Comparison of ENCODE assay signal across 16 cellular contexts in the genomic region with DNA sequence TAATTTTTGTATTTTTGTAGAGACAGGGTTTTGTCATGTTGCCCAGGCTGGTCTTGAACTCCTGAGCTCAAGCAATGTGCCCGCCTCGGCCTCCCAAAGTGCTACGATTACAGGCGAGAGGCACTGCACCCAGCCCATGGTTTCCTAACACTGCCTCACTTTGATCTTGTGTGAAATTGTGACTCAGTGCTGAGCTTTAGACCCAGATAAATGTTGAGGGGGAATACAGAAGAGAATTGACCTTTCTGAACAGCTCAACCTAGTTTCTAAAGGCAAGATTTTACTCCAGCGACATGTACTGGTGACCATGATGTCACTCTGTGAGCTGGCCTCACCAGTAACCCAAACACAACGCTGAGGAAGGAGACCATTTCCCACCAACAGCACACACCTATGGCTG.
DNase-seq lines count a peak whose midpoint lies in the region; ATAC-seq, FAIRE-seq and TF ChIP-seq lines count a peak whose summit lies in the region.
"Had no signal": no experiment of that assay in that cellular context is flagged by ENCODE, and none has a peak within 500 bp of the region (broad histone marks: within the 10 kb centered on the region; RNA-seq: fewer than 3 reads in every experiment).

No MANE protein-coding gene starts in this region.

- WGBS in HepG2 (ENCODE audit: low lambda C conversion rate), result 9% methylated on average over 5 of the region's 6 CpGs
- WGBS in right lobe of liver (ENCODE audit: insufficient coverage, low coverage, low lambda C conversion rate, missing lambda C conversion rate), result 65% methylated on average over 2 of the region's 6 CpGs
- 80 to 90% methylated on average over 6 of the region's 6 CpGs for WGBS in sigmoid colon, 2 donors

- ATAC-seq in HepG2 (peak; percentile 93), right lobe of liver (no peak)
- peak; percentile 80 for ATAC-seq in activated T-helper 17 cell treated with anti-CD3 and anti-CD28 coated beads, Interleukin-2, amount 50 U/mL, for 72 hours (replicated peaks)
- ATAC-seq in effector memory CD8-positive, alpha-beta T cell (replicated peaks), result no peak

- no peak overlapping the region for H3K4me3 ChIP-seq in HepG2 (replicated peaks in 1 of 3; ENCODE audit: insufficient read depth in 1 of 3, low read depth in 2 of 3, low read length in 3 of 3)
- no peak overlapping the region for H3K4me3 ChIP-seq in right lobe of liver
- no peak overlapping the region for H3K4me3 ChIP-seq in sigmoid colon
- H3K4me3 ChIP-seq: PC-9 had no signal

- H3K27me3 ChIP-seq in HepG2 (ENCODE audit: control insufficient read depth in 1 of 2, insufficient read depth in 2 of 2, low read length in 2 of 2) (no peaks in the 10 kb centered on the region), right lobe of liver (no peaks in the 10 kb centered on the region), sigmoid colon (no peaks in the 10 kb centered on the region)

- H3K9me3 ChIP-seq in HepG2 (ENCODE audit: low read length) (no peaks in the 10 kb centered on the region), right lobe of liver (no peaks in the 10 kb centered on the region), sigmoid colon (no peaks in the 10 kb centered on the region)

- no peaks in the 10 kb centered on the region for H3K79me2 ChIP-seq in HepG2 (ENCODE audit: insufficient read depth, low read length)

- FAIRE-seq in HepG2 (lab: Jason Lieb, UNC), result peak; percentile 66

- DNase-seq in HepG2 (ENCODE audit: low spot score), result peak; percentile 81
- no peak for DNase-seq in right lobe of liver
- no peak for DNase-seq in nephron progenitor cell
- DNase-seq in sigmoid colon, result no peak
- no peak for DNase-seq in effector memory CD8-positive, alpha-beta T cell
- no peak for DNase-seq in NK-92 treated with Interleukin-12 subunit alpha and Interleukin-12 subunit beta, amount 100 ng/mL, for 24 hours (lab: John Stamatoyannopoulos, UW)
- DNase-seq: DMS79 treated with DMSO at 0.1 percent for 48 hours, NCI-H1417 treated with DMSO at 0.1 percent for 48 hours, NCI-H1930, NCI-H526, PC-9, SIG-M5 had no signal

- CTCF ChIA-PET in HepG2 (lab: Yijun Ruan, JAX; ENCODE audit: low intra/inter-chr PET ratio, low total read pairs), result no interaction called here

- peaks cover 6% of the 10 kb centered on the region for H3K36me3 Mint-ChIP-seq in activated T-helper 17 cell treated with anti-CD3 and anti-CD28 coated beads, Interleukin-2, amount 50 U/mL, for 72 hours (ENCODE audit: low read depth)
- H3K36me3 Mint-ChIP-seq in nephron progenitor cell (ENCODE audit: low read depth), result peaks cover 53% of the 10 kb centered on the region
- H3K36me3 Mint-ChIP-seq in effector memory CD8-positive, alpha-beta T cell (ENCODE audit: insufficient read depth), result no peaks in the 10 kb centered on the region

- TF ChIP-seq CTCF in HepG2 (CRISPR knock-in tag; IDR thresholded peaks at IDR 0.05), result no peak
- no peak for TF ChIP-seq CTCF in right lobe of liver (IDR thresholded peaks at IDR 0.05)
- no peak for TF ChIP-seq CTCF in nephron progenitor cell (IDR thresholded peaks at IDR 0.05)
- TF ChIP-seq CTCF in sigmoid colon (IDR thresholded peaks at IDR 0.05), result no peak

- H2AFZ ChIP-seq in HepG2 (ENCODE audit: low read length), result no peak overlapping the region
- H2AFZ ChIP-seq: PC-9 had no signal

- H4K20me1 ChIP-seq in HepG2 (ENCODE audit: insufficient read depth, low read length), result no peaks in the 10 kb centered on the region

- H3K4me1 ChIP-seq in HepG2 (ENCODE audit: insufficient read depth, low read length), result peaks cover 15% of the 10 kb centered on the region
- no peaks in the 10 kb centered on the region for H3K4me1 ChIP-seq in right lobe of liver
- peaks cover 0 to 4% (median 2%) of the 10 kb centered on the region in 4 donors for H3K4me1 ChIP-seq in sigmoid colon

- H3K4me2 ChIP-seq in HepG2 (ENCODE audit: low read depth, low read length), result no peak overlapping the region; the same call in 1 of the 2 replicates
- H3K4me2 ChIP-seq: KMS-11, PC-9 had no signal

- TF ChIP-seq RAD21 in HepG2 (CRISPR knock-in tag; IDR thresholded peaks at IDR 0.05), result no peak

- H3K27ac ChIP-seq in HepG2 (ENCODE audit: extremely low read length, insufficient read depth, low read length) (peak overlapping the region; percentile 47), right lobe of liver (no peak overlapping the region), sigmoid colon (no peak overlapping the region)
- H3K27ac ChIP-seq: KMS-11, PC-9, RWPE1 had no signal

- peaks cover 4% of the 10 kb centered on the region for H3K4me1 Mint-ChIP-seq in activated T-helper 17 cell treated with anti-CD3 and anti-CD28 coated beads, Interleukin-2, amount 50 U/mL, for 72 hours
- H3K4me1 Mint-ChIP-seq in nephron progenitor cell, result peaks cover 58% of the 10 kb centered on the region
- no peaks in the 10 kb centered on the region for H3K4me1 Mint-ChIP-seq in effector memory CD8-positive, alpha-beta T cell (ENCODE audit: low read depth in 2 of 2)
- H3K4me1 Mint-ChIP-seq: CD14-positive monocyte had no signal

- H3K9ac ChIP-seq in HepG2 (ENCODE audit: insufficient read depth, low read depth, low read length), result no peak overlapping the region
- H3K9ac ChIP-seq: KMS-11 had no signal

- H3K27ac Mint-ChIP-seq in activated T-helper 17 cell treated with anti-CD3 and anti-CD28 coated beads, Interleukin-2, amount 50 U/mL, for 72 hours, result peak overlapping the region; percentile 50
- H3K27ac Mint-ChIP-seq in nephron progenitor cell, result peak overlapping the region; percentile 52
- no peak overlapping the region for H3K27ac Mint-ChIP-seq in effector memory CD8-positive, alpha-beta T cell
- H3K27ac Mint-ChIP-seq: CD14-positive monocyte had no signal

- no peak for TF ChIP-seq POLR2A in HepG2 (IDR thresholded peaks at IDR 0.05; ENCODE audit: insufficient read depth in 1 of 2, low read depth in 2 of 2, low read length in 2 of 2)
- TF ChIP-seq POLR2A in right lobe of liver (IDR thresholded peaks at IDR 0.05), result no peak
- no peak for TF ChIP-seq POLR2A in sigmoid colon (IDR thresholded peaks at IDR 0.05)

- in situ Hi-C loops in HepG2 (cut with HindIII; ENCODE audit: extremely low pct_ligation_motif_present, low pct_unique_long_range_greater_than_20kb), result no loop called here

- intact Hi-C loops in HepG2 (cut with micrococcal nuclease; ENCODE audit: unreplicated experiment) (no loop called here), right lobe of liver (cut with DNase I) (no loop called here), sigmoid colon (cut with DNase I) (no loop called here)

- H3K36me3 ChIP-seq in HepG2 (replicated peaks in 1 of 2; ENCODE audit: control insufficient read depth in 1 of 2, insufficient read depth in 2 of 2, low read length in 2 of 2) (peaks cover 0 to 6% of the 10 kb centered on the region in 2 experiments; a peak in 1 of 5 replicates), right lobe of liver (peaks cover 0 to 7% (median 0%) of the 10 kb centered on the region in 4 donors), sigmoid colon (peaks cover 0 to 20% (median 5%) of the 10 kb centered on the region in 4 donors)

- TF ChIP-seq EP300 in HepG2 (IDR thresholded peaks at IDR 0.05; ENCODE audit: low read depth in 2 of 2, low read length in 2 of 2), result peak in 1 of 2 experiments; percentile 75; a peak in 1 of 4 replicates
- no peak for TF ChIP-seq EP300 in HepG2 (CRISPR knock-in tag; IDR thresholded peaks at IDR 0.05; ENCODE audit: borderline replicate concordance)
- TF ChIP-seq EP300 in sigmoid colon (IDR thresholded peaks at IDR 0.05), result no peak

- no TSS peak for BruUV-seq in HepG2 (replicated peaks; lab: Mats Ljungman, UMichigan)

- no peak overlapping the region for H3K4me3 Mint-ChIP-seq in activated T-helper 17 cell treated with anti-CD3 and anti-CD28 coated beads, Interleukin-2, amount 50 U/mL, for 72 hours
- no peak overlapping the region for H3K4me3 Mint-ChIP-seq in nephron progenitor cell
- no peak overlapping the region for H3K4me3 Mint-ChIP-seq in effector memory CD8-positive, alpha-beta T cell
- H3K4me3 Mint-ChIP-seq: CD14-positive monocyte had no signal

- no peaks in the 10 kb centered on the region for H3K27me3 Mint-ChIP-seq in activated T-helper 17 cell treated with anti-CD3 and anti-CD28 coated beads, Interleukin-2, amount 50 U/mL, for 72 hours
- peaks cover 3% of the 10 kb centered on the region for H3K27me3 Mint-ChIP-seq in nephron progenitor cell (ENCODE audit: low read depth, poor library complexity)
- no peaks in the 10 kb centered on the region for H3K27me3 Mint-ChIP-seq in effector memory CD8-positive, alpha-beta T cell

- no peaks in the 10 kb centered on the region for H3K9me3 Mint-ChIP-seq in activated T-helper 17 cell treated with anti-CD3 and anti-CD28 coated beads, Interleukin-2, amount 50 U/mL, for 72 hours
- no peaks in the 10 kb centered on the region for H3K9me3 Mint-ChIP-seq in nephron progenitor cell
- H3K9me3 Mint-ChIP-seq in effector memory CD8-positive, alpha-beta T cell, result no peaks in the 10 kb centered on the region

- POLR2A ChIA-PET in HepG2 (lab: Yijun Ruan, JAX), result no interaction called here

TF ChIP-seq in HepG2, 621 proteins besides CTCF, POLR2A, EP300 and RAD21 (continues in another document):
- no peak for TF ChIP-seq RELA (CRISPR knock-in tag; IDR thresholded peaks at IDR 0.05)
- TF ChIP-seq, protein P1, sequence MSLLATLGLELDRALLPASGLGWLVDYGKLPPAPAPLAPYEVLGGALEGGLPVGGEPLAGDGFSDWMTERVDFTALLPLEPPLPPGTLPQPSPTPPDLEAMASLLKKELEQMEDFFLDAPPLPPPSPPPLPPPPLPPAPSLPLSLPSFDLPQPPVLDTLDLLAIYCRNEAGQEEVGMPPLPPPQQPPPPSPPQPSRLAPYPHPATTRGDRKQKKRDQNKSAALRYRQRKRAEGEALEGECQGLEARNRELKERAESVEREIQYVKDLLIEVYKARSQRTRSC (CRISPR knock-in tag; IDR thresholded peaks at IDR 0.05; ENCODE audit: low read depth), result no peak
- TF ChIP-seq ELF3 (CRISPR knock-in tag; IDR thresholded peaks at IDR 0.05), result 0 out of 2 replicates have a peak, but pooled peaks have one; percentile 25
- TF ChIP-seq, protein P2, sequence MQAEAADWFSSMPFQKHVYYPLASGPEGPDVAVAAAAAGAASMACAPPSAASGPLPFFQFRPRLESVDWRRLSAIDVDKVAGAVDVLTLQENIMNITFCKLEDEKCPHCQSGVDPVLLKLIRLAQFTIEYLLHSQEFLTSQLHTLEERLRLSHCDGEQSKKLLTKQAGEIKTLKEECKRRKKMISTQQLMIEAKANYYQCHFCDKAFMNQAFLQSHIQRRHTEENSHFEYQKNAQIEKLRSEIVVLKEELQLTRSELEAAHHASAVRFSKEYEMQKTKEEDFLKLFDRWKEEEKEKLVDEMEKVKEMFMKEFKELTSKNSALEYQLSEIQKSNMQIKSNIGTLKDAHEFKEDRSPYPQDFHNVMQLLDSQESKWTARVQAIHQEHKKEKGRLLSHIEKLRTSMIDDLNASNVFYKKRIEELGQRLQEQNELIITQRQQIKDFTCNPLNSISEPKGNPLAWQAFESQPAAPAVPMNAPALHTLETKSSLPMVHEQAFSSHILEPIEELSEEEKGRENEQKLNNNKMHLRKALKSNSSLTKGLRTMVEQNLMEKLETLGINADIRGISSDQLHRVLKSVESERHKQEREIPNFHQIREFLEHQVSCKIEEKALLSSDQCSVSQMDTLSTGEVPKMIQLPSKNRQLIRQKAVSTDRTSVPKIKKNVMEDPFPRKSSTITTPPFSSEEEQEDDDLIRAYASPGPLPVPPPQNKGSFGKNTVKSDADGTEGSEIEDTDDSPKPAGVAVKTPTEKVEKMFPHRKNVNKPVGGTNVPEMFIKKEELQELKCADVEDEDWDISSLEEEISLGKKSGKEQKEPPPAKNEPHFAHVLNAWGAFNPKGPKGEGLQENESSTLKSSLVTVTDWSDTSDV (CRISPR knock-in tag; IDR thresholded peaks at IDR 0.05), result no peak

Comparison
In these comparisons a context has a peak if more than half of its experiments do, and no peak if none do; other contexts are left out.
1. ATAC-seq: peak in HepG2 (single experiment) and activated T-helper 17 cell treated with anti-CD3 and anti-CD28 coated beads, Interleukin-2, amount 50 U/mL, for 72 hours (single experiment); none in right lobe of liver (0 of 4) and effector memory CD8-positive, alpha-beta T cell (single experiment).
2. H3K27ac Mint-ChIP-seq: peak in activated T-helper 17 cell treated with anti-CD3 and anti-CD28 coated beads, Interleukin-2, amount 50 U/mL, for 72 hours (single experiment) and nephron progenitor cell (single experiment); none in effector memory CD8-positive, alpha-beta T cell (0 of 2).